Comparison of ENCODE assay signal across 11 cellular contexts in genomic region chr17:49723423-49723822, GRCh38. TPM values are rescaled to one million over a fixed set of nuclear protein-coding genes. Genes with fewer than 3 reads are reported as not detected.
DNase-seq lines count a peak whose midpoint lies in the region; ATAC-seq, FAIRE-seq and TF ChIP-seq lines count a peak whose summit lies in the region.
"Had no signal": no experiment of that assay in that cellular context is flagged by ENCODE, and none has a peak within 500 bp of the region (broad histone marks: within the 10 kb centered on the region; RNA-seq: fewer than 3 reads in every experiment).

No MANE protein-coding gene starts in this region.

- intact Hi-C loops in left lung (cut with DNase I): no loop called here

- no peak overlapping the region for H3K4me3 ChIP-seq in left lung

- H3K27ac Mint-ChIP-seq in activated naive CD8-positive, alpha-beta T cell treated with anti-CD3 and anti-CD28 coated beads for 36 hours: peak overlapping the region; percentile 51
- H3K27ac Mint-ChIP-seq in stimulated activated effector memory CD8-positive, alpha-beta T cell treated with anti-CD3 and anti-CD28 coated beads, Interleukin-12 subunit alpha, Interleukin-12 subunit beta, amount 100 ng/mL, for 72 hours: peak overlapping the region; percentile 72
- H3K27ac Mint-ChIP-seq: activated CD4-positive, alpha-beta memory T cell treated with anti-CD3 and anti-CD28 coated beads for 36 hours had no signal

- H3K27me3 ChIP-seq in left lung: no peaks in the 10 kb centered on the region

- no peaks in the 10 kb centered on the region for H3K9me3 ChIP-seq in left lung

- ATAC-seq in left lung: peak; percentile 12
- ATAC-seq in stimulated activated effector memory CD8-positive, alpha-beta T cell treated with anti-CD3 and anti-CD28 coated beads, Interleukin-12 subunit alpha, Interleukin-12 subunit beta, amount 100 ng/mL, for 72 hours: no peak

- H3K4me1 Mint-ChIP-seq in activated naive CD8-positive, alpha-beta T cell treated with anti-CD3 and anti-CD28 coated beads for 36 hours: peaks cover 22% of the 10 kb centered on the region
- H3K4me1 Mint-ChIP-seq in stimulated activated effector memory CD8-positive, alpha-beta T cell treated with anti-CD3 and anti-CD28 coated beads, Interleukin-12 subunit alpha, Interleukin-12 subunit beta, amount 100 ng/mL, for 72 hours: peaks cover 36% of the 10 kb centered on the region

- FAIRE-seq in HTR-8/SVneo (lab: Jason Lieb, UNC): no peak

- H3K9me3 Mint-ChIP-seq in activated naive CD8-positive, alpha-beta T cell treated with anti-CD3 and anti-CD28 coated beads for 36 hours: peaks cover 3% of the 10 kb centered on the region
- peaks cover 3% of the 10 kb centered on the region for H3K9me3 Mint-ChIP-seq in stimulated activated effector memory CD8-positive, alpha-beta T cell treated with anti-CD3 and anti-CD28 coated beads, Interleukin-12 subunit alpha, Interleukin-12 subunit beta, amount 100 ng/mL, for 72 hours
- H3K9me3 Mint-ChIP-seq: activated CD4-positive, alpha-beta memory T cell treated with anti-CD3 and anti-CD28 coated beads for 36 hours had no signal

- no peak for TF ChIP-seq CTCF in left lung (IDR thresholded peaks at IDR 0.05)

- H3K4me1 ChIP-seq in left lung: peaks cover 0 to 16% of the 10 kb centered on the region in 2 donors

- H3K36me3 ChIP-seq in left lung: peaks cover 0 to 44% of the 10 kb centered on the region in 2 donors

- H3K36me3 Mint-ChIP-seq in activated naive CD8-positive, alpha-beta T cell treated with anti-CD3 and anti-CD28 coated beads for 36 hours: peaks cover 17% of the 10 kb centered on the region
- peaks cover 78% of the 10 kb centered on the region for H3K36me3 Mint-ChIP-seq in stimulated activated effector memory CD8-positive, alpha-beta T cell treated with anti-CD3 and anti-CD28 coated beads, Interleukin-12 subunit alpha, Interleukin-12 subunit beta, amount 100 ng/mL, for 72 hours

- H3K27me3 Mint-ChIP-seq in activated naive CD8-positive, alpha-beta T cell treated with anti-CD3 and anti-CD28 coated beads for 36 hours: no peaks in the 10 kb centered on the region
- H3K27me3 Mint-ChIP-seq: activated CD4-positive, alpha-beta memory T cell treated with anti-CD3 and anti-CD28 coated beads for 36 hours had no signal

- DNase-seq in KBM-7: peak; percentile 25
- DNase-seq in activated naive CD8-positive, alpha-beta T cell treated with anti-CD3 and anti-CD28 coated beads for 36 hours: no peak
- DNase-seq in left lung: no peak
- no peak for DNase-seq in stimulated activated effector memory CD8-positive, alpha-beta T cell treated with anti-CD3 and anti-CD28 coated beads, Interleukin-12 subunit alpha, Interleukin-12 subunit beta, amount 100 ng/mL, for 72 hours (ENCODE audit: low spot score in 2 of 2)
- no peak for DNase-seq in GOT3 (lab: John Stamatoyannopoulos, UW)
- DNase-seq in HTR-8/SVneo (ENCODE audit: insufficient read length, low spot score): no peak
- DNase-seq in inferior parietal cortex (ENCODE audit: extremely low spot score): no peak
- DNase-seq in AML-193 (lab: John Stamatoyannopoulos, UW): no peak
- DNase-seq: activated CD4-positive, alpha-beta memory T cell treated with anti-CD3 and anti-CD28 coated beads for 36 hours; cerebellar nuclear complex; Karpas-422 had no signal

- in situ Hi-C loops in KBM-7 (cut with MboI; ENCODE audit: low pct_unique_long_range_greater_than_20kb, low sequenced_read_pairs): no loop called here

- peak overlapping the region in 1 of 2 donors; percentile 28 for H3K27ac ChIP-seq in left lung

- H3K4me3 Mint-ChIP-seq in activated naive CD8-positive, alpha-beta T cell treated with anti-CD3 and anti-CD28 coated beads for 36 hours: no peak overlapping the region
- H3K4me3 Mint-ChIP-seq in stimulated activated effector memory CD8-positive, alpha-beta T cell treated with anti-CD3 and anti-CD28 coated beads, Interleukin-12 subunit alpha, Interleukin-12 subunit beta, amount 100 ng/mL, for 72 hours: no peak overlapping the region
- H3K4me3 Mint-ChIP-seq: activated CD4-positive, alpha-beta memory T cell treated with anti-CD3 and anti-CD28 coated beads for 36 hours had no signal

RNA-seq across cellular contexts. Expression of gene SLC35B1, which starts 15.7 kb away (rescaled TPM):
- 10 to 100 TPM; 58.6 to 63.8 TPM for total RNA-seq in activated naive CD8-positive, alpha-beta T cell treated with anti-CD3 and anti-CD28 coated beads for 36 hours
- total RNA-seq in left lung: 10 to 100 TPM; 48.8 to 74.9 TPM

RNA-seq across cellular contexts. Expression of gene FAM117A, which starts 40.5 kb away (rescaled TPM):
- 10 to 100 TPM; 16.2 to 16.4 TPM for total RNA-seq in activated naive CD8-positive, alpha-beta T cell treated with anti-CD3 and anti-CD28 coated beads for 36 hours
- total RNA-seq in left lung: 10 to 100 TPM; 11.9 to 13.4 TPM

RNA-seq across cellular contexts. Expression of gene SPOP, which starts 45.5 kb away (rescaled TPM):
- 10 to 100 TPM; 56.6 to 57.7 TPM for total RNA-seq in activated naive CD8-positive, alpha-beta T cell treated with anti-CD3 and anti-CD28 coated beads for 36 hours
- total RNA-seq in left lung: 10 to 100 TPM; 79.5 to 89.6 TPM
